8 cellular contexts compared by ENCODE assay signal in the genomic region with DNA sequence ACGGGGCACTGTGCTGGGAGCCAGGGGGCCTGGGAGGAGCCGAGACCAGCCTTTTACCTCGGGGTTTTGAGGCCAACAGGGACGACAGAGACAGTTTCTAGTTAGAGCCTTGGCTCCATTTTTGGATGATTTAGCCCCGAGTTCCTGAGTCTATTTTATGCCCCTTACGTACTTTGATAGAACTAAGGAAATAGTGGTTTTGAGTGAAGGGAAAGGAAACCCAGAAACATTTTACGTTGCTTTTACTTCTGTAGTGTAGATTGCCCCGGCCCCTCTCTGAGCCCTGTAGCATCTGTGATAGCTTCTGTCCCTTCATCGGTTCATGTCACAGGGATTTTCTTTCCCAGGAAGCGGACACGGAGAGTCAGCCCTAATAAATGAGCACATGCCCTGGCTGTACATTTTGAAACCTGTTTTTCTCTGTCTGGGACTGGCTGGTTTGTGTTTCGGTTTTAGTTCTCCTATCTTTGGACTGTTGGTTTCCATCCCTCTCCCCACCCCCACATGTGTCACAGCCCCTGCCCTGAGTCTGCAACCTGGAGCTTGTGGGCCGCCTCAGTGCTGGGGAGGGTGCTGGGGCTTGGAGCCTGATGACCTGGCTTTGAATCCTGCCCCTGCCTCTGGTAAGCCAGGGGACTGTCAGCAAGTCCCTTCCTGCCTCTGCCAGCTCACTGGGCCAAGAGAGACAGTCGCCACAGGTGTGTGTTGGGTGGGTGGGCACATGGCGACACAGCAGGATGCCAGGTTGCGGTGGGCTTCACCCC. TPM values are rescaled to one million over a fixed set of nuclear protein-coding genes. Genes with fewer than 3 reads are reported as not detected.
DNase-seq lines count a peak whose midpoint lies in the region; ATAC-seq and TF ChIP-seq lines count a peak whose summit lies in the region.

No MANE protein-coding gene starts in this region.

- intact Hi-C loops in stomach (cut with DNase I; ENCODE audit: low total_unique reads) = no loop called here

- H3K4me1 Mint-ChIP-seq in activated T-cell treated with anti-CD3 and anti-CD28 coated beads, Interleukin-2, amount 50 U/mL, for 4 hours (ENCODE audit: low read depth) = peaks cover 79% of the 10 kb centered on the region
- peaks cover 53% of the 10 kb centered on the region for H3K4me1 Mint-ChIP-seq in memory B cell

- no peaks in the 10 kb centered on the region for H3K27me3 ChIP-seq in stomach

- TF ChIP-seq CTCF in stomach (IDR thresholded peaks at IDR 0.05) = no peak

- H3K27ac ChIP-seq in KOPT-K1 (ENCODE audit: low read depth, low read length, poor library complexity, severe bottlenecking) (peak overlapping the region; percentile 92), stomach (peak overlapping the region; percentile 47 to 87 (median 69))

- no peak for TF ChIP-seq EP300 in stomach (IDR thresholded peaks at IDR 0.05)

- H3K27me3 Mint-ChIP-seq in activated T-cell treated with anti-CD3 and anti-CD28 coated beads, Interleukin-2, amount 50 U/mL, for 4 hours (ENCODE audit: low read depth) = no peaks in the 10 kb centered on the region
- no peaks in the 10 kb centered on the region for H3K27me3 Mint-ChIP-seq in memory B cell

- 72 to 83% (median 79%) methylated on average over 16 of the region's 16 CpGs for WGBS in stomach, 5 donors

- peak overlapping the region; percentile 83 for H3K4me3 Mint-ChIP-seq in activated T-cell treated with anti-CD3 and anti-CD28 coated beads, Interleukin-2, amount 50 U/mL, for 4 hours
- H3K4me3 Mint-ChIP-seq in memory B cell = peak overlapping the region; percentile 79

- H3K36me3 Mint-ChIP-seq in activated T-cell treated with anti-CD3 and anti-CD28 coated beads, Interleukin-2, amount 50 U/mL, for 4 hours (ENCODE audit: insufficient read depth) = peaks cover 12% of the 10 kb centered on the region
- peaks cover 2% of the 10 kb centered on the region for H3K36me3 Mint-ChIP-seq in memory B cell

- TF ChIP-seq POLR2A in stomach (IDR thresholded peaks at IDR 0.05) = no peak

- H3K36me3 ChIP-seq in KOPT-K1 (ENCODE audit: insufficient read depth, low read length) = peaks cover 35% of the 10 kb centered on the region
- peaks cover 21 to 63% (median 57%) of the 10 kb centered on the region in 4 donors for H3K36me3 ChIP-seq in stomach

- DNase-seq in Ammon's horn (ENCODE audit: low spot score) (peak; percentile 48), memory B cell (ENCODE audit: low spot score in 2 of 2) (peak; percentile 63 to 70), stomach (no peak), GM03348 (ENCODE audit: low spot score) (no peak), SHP77 (lab: John Stamatoyannopoulos, UW) (no peak)
- peak; percentile 67 for DNase-seq in activated T-cell treated with anti-CD3 and anti-CD28 coated beads, Interleukin-2, amount 50 U/mL, for 4 hours

- ATAC-seq in GM21381 (IDR thresholded peaks at IDR 0.05; ENCODE audit: unreplicated experiment) (peak; percentile 49), memory B cell (ENCODE audit: low read depth) (peak; percentile 59)
- peak; percentile 76 to 85 for ATAC-seq in activated T-cell treated with anti-CD3 and anti-CD28 coated beads, Interleukin-2, amount 50 U/mL, for 4 hours

- H3K27ac Mint-ChIP-seq in memory B cell = peak overlapping the region; percentile 100

- H3K4me1 ChIP-seq in stomach = peaks cover 0 to 41% (median 7%) of the 10 kb centered on the region in 4 donors

- H3K4me3 ChIP-seq in stomach = peak overlapping the region in 2 of 4 donors; percentile 6 to 7

- H3K9me3 Mint-ChIP-seq in activated T-cell treated with anti-CD3 and anti-CD28 coated beads, Interleukin-2, amount 50 U/mL, for 4 hours = no peaks in the 10 kb centered on the region
- no peaks in the 10 kb centered on the region for H3K9me3 Mint-ChIP-seq in memory B cell

- no peaks in the 10 kb centered on the region for H3K9me3 ChIP-seq in KOPT-K1 (ENCODE audit: insufficient read depth, low read length, poor library complexity, severe bottlenecking)
- no peaks in the 10 kb centered on the region for H3K9me3 ChIP-seq in stomach

RNA-seq across cellular contexts. Expression of a gene that starts 6.9 kb away (rescaled TPM):
- total RNA-seq in activated T-cell treated with anti-CD3 and anti-CD28 coated beads, Interleukin-2, amount 50 U/mL, for 4 hours = 10 to 100 TPM; 24.8 to 35.9 (median 27.4) TPM
- total RNA-seq in stomach = 10 to 100 TPM in 1 of 5 donors, 1 to 10 TPM in 2, under 1 TPM in 1, not detected in 1; 0.58 to 44.3 (median 9.1) TPM
- 1 to 10 TPM; 1.9 to 8.0 (median 5.7) TPM for polyA plus RNA-seq in stomach

RNA-seq across cellular contexts. Expression of a gene that starts 30.3 kb away (rescaled TPM):
- 10 to 100 TPM; 24.8 to 30.1 (median 27.0) TPM for total RNA-seq in activated T-cell treated with anti-CD3 and anti-CD28 coated beads, Interleukin-2, amount 50 U/mL, for 4 hours
- total RNA-seq in stomach = 10 to 100 TPM; 23.9 to 92.7 (median 34.0) TPM
- polyA plus RNA-seq in stomach = 10 to 100 TPM; 23.5 to 29.6 (median 28.7) TPM

RNA-seq across cellular contexts. Expression of a gene that starts 38.2 kb away (rescaled TPM):
- total RNA-seq in activated T-cell treated with anti-CD3 and anti-CD28 coated beads, Interleukin-2, amount 50 U/mL, for 4 hours = 10 to 100 TPM; 13.7 to 15.4 (median 15.0) TPM
- total RNA-seq in stomach = 10 to 100 TPM in 1 of 5 donors, 1 to 10 TPM in 4; 1.2 to 27.4 (median 7.5) TPM
- polyA plus RNA-seq in stomach = 1 to 10 TPM; 8.7 to 9.5 (median 9.2) TPM

RNA-seq across cellular contexts. Expression of a gene that starts 38.3 kb away (rescaled TPM):
- 10 to 100 TPM; 54.8 to 57.9 (median 57.7) TPM for total RNA-seq in activated T-cell treated with anti-CD3 and anti-CD28 coated beads, Interleukin-2, amount 50 U/mL, for 4 hours
- total RNA-seq in stomach = 100 to 1,000 TPM in 1 of 5 donors, 10 to 100 TPM in 3, 1 to 10 TPM in 1; 4.5 to 238 (median 14.7) TPM
- 10 to 100 TPM in 2 of 3 donors, 1 to 10 TPM in 1; 9.1 to 12.7 (median 11.4) TPM for polyA plus RNA-seq in stomach

RNA-seq across cellular contexts. Expression of a gene that starts 52.3 kb away (rescaled TPM):
- total RNA-seq in activated T-cell treated with anti-CD3 and anti-CD28 coated beads, Interleukin-2, amount 50 U/mL, for 4 hours = 10 to 100 TPM; 67.3 to 77.4 (median 72.0) TPM
- total RNA-seq in stomach = 1 to 10 TPM; 1.2 to 8.1 (median 5.7) TPM
- polyA plus RNA-seq in stomach = 100 to 1,000 TPM; 100 to 152 (median 141) TPM

Comparison
In these comparisons a context has a peak if more than half of its experiments do, and no peak if none do; other contexts are left out.
1. DNase-seq: peak in Ammon's horn (single experiment), activated T-cell treated with anti-CD3 and anti-CD28 coated beads, Interleukin-2, amount 50 U/mL, for 4 hours (single experiment) and memory B cell (2 of 2); none in stomach (single experiment), GM03348 (single experiment) and SHP77 (0 of 2).
2. Peak in every context shown above with its lines, with median percentiles within 50 percentile points of each other: ATAC-seq.